In genomic region chr4:54315561-54315960, GRCh38 we compare ENCODE assay signal across 11 cellular contexts.
DNase-seq lines count a peak whose midpoint lies in the region; ATAC-seq and TF ChIP-seq lines count a peak whose summit lies in the region.
"Had no signal": no experiment of that assay in that cellular context is flagged by ENCODE, and none has a peak within 500 bp of the region (broad histone marks: within the 10 kb centered on the region; RNA-seq: fewer than 3 reads in every experiment).

No MANE protein-coding gene starts in this region.

- H3K4me1 Mint-ChIP-seq in activated CD4-positive, alpha-beta T cell treated with anti-CD3 and anti-CD28 coated beads for 36 hours, result peaks cover 11% of the 10 kb centered on the region
- peaks cover 10 to 23% (median 12%) of the 10 kb centered on the region in 3 donors for H3K4me1 Mint-ChIP-seq in naive B cell

- POLR2A ChIA-PET in activated CD4-positive, alpha-beta T cell treated with anti-CD3 and anti-CD28 coated beads for 36 hours (lab: Charles Lee), result no interaction called here

- H3K27ac ChIP-seq in adrenal gland, result no peak overlapping the region
- H3K27ac ChIP-seq: lower lobe of right lung had no signal

- no peaks in the 10 kb centered on the region for H3K9me3 ChIP-seq in adrenal gland (replicated peaks in 1 of 3)
- H3K9me3 ChIP-seq: lower lobe of right lung had no signal

- intact Hi-C loops in activated CD4-positive, alpha-beta T cell treated with anti-CD3 and anti-CD28 coated beads for 36 hours (cut with DNase I, micrococcal nuclease), result loop anchor here (5.0 to 10.0 kb wide), 3 partner anchors 529 to 997 kb away; no protein-coding TSS in a partner anchor
- intact Hi-C loops in adrenal gland (cut with DNase I), result no loop called here

- no peak overlapping the region for H3K27ac Mint-ChIP-seq in activated CD4-positive, alpha-beta T cell treated with anti-CD3 and anti-CD28 coated beads for 36 hours
- no peak overlapping the region for H3K27ac Mint-ChIP-seq in naive B cell

- H3K36me3 ChIP-seq in adrenal gland (replicated peaks in 1 of 2), result no peaks in the 10 kb centered on the region
- H3K36me3 ChIP-seq: lower lobe of right lung had no signal

- no peaks in the 10 kb centered on the region for H3K4me1 ChIP-seq in adrenal gland (replicated peaks in 1 of 2)
- H3K4me1 ChIP-seq: lower lobe of right lung had no signal

- H3K4me3 ChIP-seq in adrenal gland, result no peak overlapping the region
- H3K4me3 ChIP-seq: lower lobe of right lung had no signal

- no peaks in the 10 kb centered on the region for H3K9me3 Mint-ChIP-seq in activated CD4-positive, alpha-beta T cell treated with anti-CD3 and anti-CD28 coated beads for 36 hours (ENCODE audit: low read depth)
- peaks cover 0 to 4% (median 0%) of the 10 kb centered on the region in 7 donors for H3K9me3 Mint-ChIP-seq in naive B cell

- H3K4me3 Mint-ChIP-seq in activated CD4-positive, alpha-beta T cell treated with anti-CD3 and anti-CD28 coated beads for 36 hours, result no peak overlapping the region
- peak overlapping the region in 1 of 8 donors; percentile 4 for H3K4me3 Mint-ChIP-seq in naive B cell

- no peak for DNase-seq in activated CD4-positive, alpha-beta T cell treated with anti-CD3 and anti-CD28 coated beads for 36 hours
- no peak for DNase-seq in activated CD4-positive, alpha-beta T cell treated with anti-CD3 and anti-CD28 coated beads, Interleukin-2, amount 50 U/mL, for 1 hour
- no peak for DNase-seq in naive B cell
- DNase-seq in adrenal gland, result no peak
- DNase-seq in activated CD4-positive, alpha-beta T cell treated with anti-CD3 and anti-CD28 coated beads for 48 hours, result no peak
- DNase-seq in Kasumi-1 (lab: John Stamatoyannopoulos, UW), result no peak
- DNase-seq: activated T-cell treated with anti-CD3 and anti-CD28 coated beads, Interleukin-2, amount 50 U/mL, for 48 hours; lower lobe of right lung; NCI-H774 had no signal

- 67 to 76% (median 75%) methylated on average over 3 of the region's 3 CpGs for WGBS in adrenal gland, 4 donors

- H3K27me3 ChIP-seq in adrenal gland, result no peaks in the 10 kb centered on the region

- peaks cover 12% of the 10 kb centered on the region for H3K27me3 Mint-ChIP-seq in activated CD4-positive, alpha-beta T cell treated with anti-CD3 and anti-CD28 coated beads for 36 hours
- H3K27me3 Mint-ChIP-seq in naive B cell, result peaks cover 0 to 11% (median 5%) of the 10 kb centered on the region in 3 donors

- no peaks in the 10 kb centered on the region for H3K36me3 Mint-ChIP-seq in activated CD4-positive, alpha-beta T cell treated with anti-CD3 and anti-CD28 coated beads for 36 hours (ENCODE audit: low read depth)
- peaks cover 0 to 14% of the 10 kb centered on the region in 2 donors for H3K36me3 Mint-ChIP-seq in naive B cell

- TF ChIP-seq POLR2A in adrenal gland (IDR thresholded peaks at IDR 0.05), result no peak

- peak; percentile 74 for ATAC-seq in activated CD4-positive, alpha-beta T cell treated with anti-CD3 and anti-CD28 coated beads for 36 hours
- ATAC-seq in GM21786 (IDR thresholded peaks at IDR 0.05; ENCODE audit: unreplicated experiment), result peak; percentile 96
- ATAC-seq in HG03521 (IDR thresholded peaks at IDR 0.05; ENCODE audit: unreplicated experiment), result peak; percentile 93
- peak; percentile 72 to 81 for ATAC-seq in naive B cell (ENCODE audit: low read depth in 2 of 2)

- CTCF ChIA-PET in activated CD4-positive, alpha-beta T cell treated with anti-CD3 and anti-CD28 coated beads for 36 hours (lab: Charles Lee), result no interaction called here

- TF ChIP-seq CTCF in adrenal gland (IDR thresholded peaks at IDR 0.05), result no peak

Comparison
In these comparisons a context has a peak if more than half of its experiments do, and no peak if none do; other contexts are left out.
1. intact Hi-C loops: an anchor here in activated CD4-positive, alpha-beta T cell treated with anti-CD3 and anti-CD28 coated beads for 36 hours (5.0 to 10.0 kb wide); none called in adrenal gland.